In genomic region chr20:3767434-3768341, GRCh38 we compare ENCODE assay signal across 1 cellular context.
A peak's percentile ranks its signal among the peaks of the same experiment; 100 is the strongest.
TF ChIP-seq lines count a peak whose summit lies in the region.

TSS of gene ADISSP (minus strand) at chr20:3767753. CDS start at chr20:3760100, 7,653 bp downstream.

TF ChIP-seq in liver, 16 proteins besides CTCF, POLR2A, EP300 and RAD21 (continued from another document):
- TF ChIP-seq REST (IDR thresholded peaks at IDR 0.05) (peak; percentile 26), HNF4A (conservative IDR thresholded peaks at IDR 0.05) (peak in 1 of 2 donors; percentile 28)
TF ChIP-seq in liver: peak in this region for 7.
